Comparison of ENCODE assay signal across 14 cellular contexts in genomic region chr2:150030440-150030839, GRCh38.
"Had no signal": no experiment of that assay in that cellular context is flagged by ENCODE, and none has a peak within 500 bp of the region (broad histone marks: within the 10 kb centered on the region; RNA-seq: fewer than 3 reads in every experiment).

No MANE protein-coding gene starts in this region.

- H3K4me3 ChIP-seq: esophagus squamous epithelium had no signal

- H3K27me3 Mint-ChIP-seq: activated naive CD8-positive, alpha-beta T cell; dendritic cell treated with granulocyte-macrophage colony-stimulating factor and Interleukin-4, amounts not matched to agents 40 ng/mL and 50 ng/mL, for 4 days had no signal

- H3K36me3 Mint-ChIP-seq: activated naive CD8-positive, alpha-beta T cell had no signal

- H3K4me3 Mint-ChIP-seq: activated naive CD8-positive, alpha-beta T cell; dendritic cell treated with granulocyte-macrophage colony-stimulating factor and Interleukin-4, amounts not matched to agents 40 ng/mL and 50 ng/mL, for 4 days; nephron had no signal

- H3K36me3 ChIP-seq: esophagus squamous epithelium had no signal

- FAIRE-seq: islet of Langerhans, TTC549 had no signal

- H3K27ac ChIP-seq: esophagus squamous epithelium had no signal

- H3K27me3 ChIP-seq: esophagus squamous epithelium had no signal

- ATAC-seq: sciatic nerve had no signal

- H3K9me3 ChIP-seq: esophagus squamous epithelium had no signal

- H3K9me3 Mint-ChIP-seq: dendritic cell treated with granulocyte-macrophage colony-stimulating factor and Interleukin-4, amounts not matched to agents 40 ng/mL and 50 ng/mL, for 4 days had no signal

- H3K27ac Mint-ChIP-seq: activated naive CD8-positive, alpha-beta T cell; dendritic cell treated with granulocyte-macrophage colony-stimulating factor and Interleukin-4, amounts not matched to agents 40 ng/mL and 50 ng/mL, for 4 days had no signal

- DNase-seq: activated CD4-positive, alpha-beta T cell treated with anti-CD3 and anti-CD28 coated beads, Interleukin-2, amount 50 U/mL, for 48 hours; activated T-cell treated with anti-CD3 and anti-CD28 coated beads for 4 hours; effector memory CD4-positive, alpha-beta T cell; esophagus squamous epithelium; midbrain; stimulated activated CD8-positive, alpha-beta memory T cell treated with anti-CD3 and anti-CD28 coated beads, Interleukin-4, amount 100 ng/mL, for 48 hours; stimulated activated naive CD4-positive, alpha-beta T cell treated with Interleukin-2 at 50 U/mL for 16 hours; trophoblast cell had no signal
